ENCODE assay signal across 1 cellular context in genomic region chr16:86051376-86052114, GRCh38.
TF ChIP-seq lines count a peak whose summit lies in the region.

No MANE protein-coding gene starts in this region.

TF ChIP-seq in HEK293, 187 proteins besides CTCF, POLR2A, EP300 and RAD21 (continued from another document):
- TF ChIP-seq ZNF639 (tag by site-specific recombination; IDR thresholded peaks at IDR 0.05), result no peak
- no peak for TF ChIP-seq ZNF548 (tag by site-specific recombination; IDR thresholded peaks at IDR 0.05)
- TF ChIP-seq ZNF274 (IDR thresholded peaks at IDR 0.05; ENCODE audit: low read length), result no peak
- no peak for TF ChIP-seq ZNF274 (tag by site-specific recombination; IDR thresholded peaks at IDR 0.05; ENCODE audit: borderline replicate concordance)
- TF ChIP-seq ZNF521 (tag by site-specific recombination; IDR thresholded peaks at IDR 0.05), result no peak
- TF ChIP-seq PRDM6 (tag by site-specific recombination; IDR thresholded peaks at IDR 0.05), result no peak
- TF ChIP-seq ZNF292 (tag by site-specific recombination; IDR thresholded peaks at IDR 0.05; ENCODE audit: borderline replicate concordance, low read depth), result no peak
- TF ChIP-seq ZSCAN4 (tag by site-specific recombination; IDR thresholded peaks at IDR 0.05), result no peak
- TF ChIP-seq ZNF664 (tag by site-specific recombination; IDR thresholded peaks at IDR 0.05), result no peak
- TF ChIP-seq ZFHX2 (tag by site-specific recombination; conservative IDR thresholded peaks at IDR 0.05), result no peak
- no peak for TF ChIP-seq ZNF658 (tag by site-specific recombination; IDR thresholded peaks at IDR 0.05)
- TF ChIP-seq HIC1 (tag by site-specific recombination; IDR thresholded peaks at IDR 0.05), result no peak
- no peak for TF ChIP-seq ZBTB8A (tag by site-specific recombination; IDR thresholded peaks at IDR 0.05)
- TF ChIP-seq ZNF24 (tag by site-specific recombination; IDR thresholded peaks at IDR 0.05), result no peak
- no peak for TF ChIP-seq ZNF488 (tag by site-specific recombination; IDR thresholded peaks at IDR 0.05)
- peak; percentile 58 for TF ChIP-seq PRDM10 (tag by site-specific recombination; IDR thresholded peaks at IDR 0.05)
- no peak for TF ChIP-seq ZNF626 (tag by site-specific recombination; IDR thresholded peaks at IDR 0.05)
- no peak for TF ChIP-seq HOXD13 (CRISPR knock-in tag; IDR thresholded peaks at IDR 0.05; ENCODE audit: borderline replicate concordance)
- TF ChIP-seq AEBP2 (tag by site-specific recombination; IDR thresholded peaks at IDR 0.05; ENCODE audit: borderline replicate concordance), result no peak
- TF ChIP-seq ZNF239 (tag by site-specific recombination; IDR thresholded peaks at IDR 0.05), result no peak
- TF ChIP-seq ZNF391 (tag by site-specific recombination; IDR thresholded peaks at IDR 0.05; ENCODE audit: borderline replicate concordance, low read depth), result no peak
- TF ChIP-seq REST (tag by site-specific recombination; IDR thresholded peaks at IDR 0.05), result no peak
- TF ChIP-seq GLIS2 (tag by site-specific recombination; IDR thresholded peaks at IDR 0.05), result no peak
- no peak for TF ChIP-seq ZNF132 (tag by site-specific recombination; IDR thresholded peaks at IDR 0.05; ENCODE audit: borderline replicate concordance)
